1 cellular context compared by ENCODE assay signal in genomic region chr2:37658682-37659081, GRCh38.
TF ChIP-seq lines count a peak whose summit lies in the region.

No MANE protein-coding gene starts in this region.

TF ChIP-seq in GM12878, 131 proteins besides CTCF, POLR2A, EP300 and RAD21 (continued from another document):
- no peak for TF ChIP-seq USF1 (IDR thresholded peaks at IDR 0.05; ENCODE audit: borderline replicate concordance, extremely low read length, insufficient read depth, low read depth, low read length)
- no peak for TF ChIP-seq SP1 (IDR thresholded peaks at IDR 0.05; ENCODE audit: low read depth, low read length)
- TF ChIP-seq ZNF622 (IDR thresholded peaks at IDR 0.05) = no peak
- no peak for TF ChIP-seq ATF7 (IDR thresholded peaks at IDR 0.05; ENCODE audit: low read depth)
- TF ChIP-seq YY1 (IDR thresholded peaks at IDR 0.05; ENCODE audit: low read depth, low read length) = no peak
- no peak for TF ChIP-seq SMAD5 (IDR thresholded peaks at IDR 0.05; ENCODE audit: low read depth)
- no peak for TF ChIP-seq RCOR1 (conservative IDR thresholded peaks at IDR 0.05; ENCODE audit: low read depth, low read length)
- no peak for TF ChIP-seq LARP7 (IDR thresholded peaks at IDR 0.05)
- no peak for TF ChIP-seq EZH2 (IDR thresholded peaks at IDR 0.05; ENCODE audit: borderline replicate concordance, control insufficient read depth, low read depth, low read length)
- TF ChIP-seq FOXK2 (IDR thresholded peaks at IDR 0.05) = no peak
- TF ChIP-seq MYB (IDR thresholded peaks at IDR 0.05; ENCODE audit: borderline replicate concordance, low read depth, low read length) = no peak
- TF ChIP-seq CHD2 (IDR thresholded peaks at IDR 0.05; ENCODE audit: borderline replicate concordance, low read depth, low read length) = no peak
- no peak for TF ChIP-seq HDAC6 (IDR thresholded peaks at IDR 0.05; ENCODE audit: unreplicated experiment)
TF ChIP-seq in GM12878: peak in this region for 0.
